In the genomic region with DNA sequence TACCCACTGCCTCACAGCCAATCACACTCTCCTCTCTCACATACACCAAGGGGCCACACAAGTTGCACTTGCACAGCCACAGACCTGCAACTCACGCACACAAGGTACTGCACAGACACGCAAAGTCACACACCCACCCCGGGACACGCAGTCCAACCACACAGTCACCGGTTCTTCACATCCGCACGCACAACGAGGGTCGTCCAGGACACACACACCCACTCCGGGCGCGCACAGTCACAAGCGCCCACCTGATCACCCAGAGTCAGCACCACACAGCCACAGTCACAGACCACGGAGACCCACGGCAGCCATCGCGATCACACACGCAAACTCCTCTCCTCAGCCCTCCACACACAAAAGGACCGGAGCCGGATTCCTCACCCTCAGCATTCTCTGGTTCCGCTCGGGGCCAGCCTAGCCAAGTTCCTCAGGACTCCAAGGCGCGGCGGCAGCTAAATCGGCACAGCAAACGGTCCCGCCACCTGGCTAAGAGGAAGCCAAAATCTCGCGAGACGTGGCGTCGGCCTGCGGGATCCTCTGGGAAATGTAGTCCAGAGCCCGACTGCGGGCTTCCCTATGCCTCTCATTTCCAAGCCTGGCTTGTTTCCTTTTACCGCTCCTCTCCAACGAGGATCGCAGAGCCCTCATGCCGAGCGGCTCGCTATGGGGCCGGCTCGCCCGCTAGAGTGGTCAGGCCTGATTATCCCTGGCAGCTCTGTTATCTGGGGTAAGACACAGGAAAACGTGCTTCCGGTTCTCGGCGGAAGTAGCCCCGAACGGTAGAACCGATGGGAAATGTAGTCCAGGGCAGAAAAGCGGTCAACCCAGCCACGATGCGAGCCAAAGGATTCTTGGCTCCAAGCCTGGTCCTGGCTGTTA, we compare ENCODE assay signal across 8 cellular contexts. TPM values are rescaled to one million over a fixed set of nuclear protein-coding genes. Genes with fewer than 3 reads are reported as not detected.
DNase-seq lines count a peak whose midpoint lies in the region; ATAC-seq and TF ChIP-seq lines count a peak whose summit lies in the region.

A gene (minus strand): TSS at position 467 of the 882 bp plus-strand sequence. CDS start 10,201 bp downstream, outside the sequence.

- peaks cover 24% of the 10 kb centered on the region for H3K4me1 Mint-ChIP-seq in activated CD4-positive, alpha-beta memory T cell treated with anti-CD3 and anti-CD28 coated beads, Interleukin-2, amount 10 ng/mL, durations not matched to agents 7 days and 5 days

- 1% methylated on average over 55 of the region's 55 CpGs for WGBS in ectodermal cell, 2 experiments

- peak within 1 kb of the TSS; percentile 69 to 91 (median 83) for H3K4me3 ChIP-seq in BLaER1 treated with 17β-estradiol and CSF1 and Interleukin-3, amounts not matched to agents 10 nM and 100 nM
- H3K4me3 ChIP-seq in ectodermal cell (ENCODE audit: insufficient read depth, low read depth, low read length) (peak within 1 kb of the TSS; percentile 54), lower lobe of right lung (peak within 1 kb of the TSS; percentile 84)

- peaks cover 24 to 50% (median 41%) of the 10 kb centered on the region in 11 experiments for H3K36me3 ChIP-seq in BLaER1 treated with 17β-estradiol and CSF1 and Interleukin-3, amounts not matched to agents 10 nM and 100 nM
- peaks cover 6% of the 10 kb centered on the region for H3K36me3 ChIP-seq in ectodermal cell (ENCODE audit: control insufficient read depth, insufficient read depth, low read length)
- no peaks in the 10 kb centered on the region for H3K36me3 ChIP-seq in lower lobe of right lung

- intact Hi-C loops in lower lobe of right lung (cut with DNase I) = no loop called here

- H3K4me2 ChIP-seq in BLaER1 treated with 17β-estradiol and CSF1 and Interleukin-3, amounts not matched to agents 10 nM and 100 nM = peak within 1 kb of the TSS; percentile 78 to 95 (median 89)

- TF ChIP-seq CTCF in lower lobe of right lung (IDR thresholded peaks at IDR 0.05) = no peak

- H3K9ac ChIP-seq in BLaER1 treated with 17β-estradiol and CSF1 and Interleukin-3, amounts not matched to agents 10 nM and 100 nM = peak within 1 kb of the TSS; percentile 79 to 99 (median 90)

- POLR2A ChIA-PET in activated CD4-positive, alpha-beta memory T cell treated with anti-CD3 and anti-CD28 coated beads, Interleukin-2, amount 10 ng/mL, durations not matched to agents 7 days and 5 days (lab: Charles Lee) = interaction anchor here (0.5 to 2.7 kb wide), 12 partner anchors 24 to 1780 kb away, joined by 3 to 11 read pairs (median 4); a partner anchor contains a TSS

- H3K27me3 ChIP-seq in BLaER1 treated with 17β-estradiol and CSF1 and Interleukin-3, amounts not matched to agents 10 nM and 100 nM = no peaks in the 10 kb centered on the region
- no peaks in the 10 kb centered on the region for H3K27me3 ChIP-seq in ectodermal cell (ENCODE audit: control insufficient read depth, insufficient read depth, low read length, poor library complexity, severe bottlenecking)
- no peaks in the 10 kb centered on the region for H3K27me3 ChIP-seq in lower lobe of right lung (ENCODE audit: low read depth)

- peak within 1 kb of the TSS; percentile 56 to 100 (median 91); a peak in 21 of 22 replicates for H3K27ac ChIP-seq in BLaER1 treated with 17β-estradiol and CSF1 and Interleukin-3, amounts not matched to agents 10 nM and 100 nM
- H3K27ac ChIP-seq in ectodermal cell (ENCODE audit: insufficient read depth, low read depth, low read length, poor library complexity, severe bottlenecking) (peak within 1 kb of the TSS; percentile 74), lower lobe of right lung (peak within 1 kb of the TSS; percentile 82)

- H3K36me3 Mint-ChIP-seq in activated CD4-positive, alpha-beta memory T cell treated with anti-CD3 and anti-CD28 coated beads, Interleukin-2, amount 10 ng/mL, durations not matched to agents 7 days and 5 days (ENCODE audit: low read depth) = peaks cover 46% of the 10 kb centered on the region

- H3K27ac Mint-ChIP-seq in activated CD4-positive, alpha-beta memory T cell treated with anti-CD3 and anti-CD28 coated beads, Interleukin-2, amount 10 ng/mL, durations not matched to agents 7 days and 5 days = peak within 1 kb of the TSS; percentile 92

- H3K4me3 Mint-ChIP-seq in activated CD4-positive, alpha-beta memory T cell treated with anti-CD3 and anti-CD28 coated beads, Interleukin-2, amount 10 ng/mL, durations not matched to agents 7 days and 5 days = peak within 1 kb of the TSS; percentile 98

- H3K27me3 Mint-ChIP-seq in activated CD4-positive, alpha-beta memory T cell treated with anti-CD3 and anti-CD28 coated beads, Interleukin-2, amount 10 ng/mL, durations not matched to agents 7 days and 5 days = no peaks in the 10 kb centered on the region

- H3K4me1 ChIP-seq in BLaER1 treated with 17β-estradiol and CSF1 and Interleukin-3, amounts not matched to agents 10 nM and 100 nM = peaks cover 0 to 8% (median 3%) of the 10 kb centered on the region in 10 experiments; a peak in 8 of 20 replicates
- H3K4me1 ChIP-seq in ectodermal cell (ENCODE audit: control insufficient read depth, insufficient read depth, low read length) (no peaks in the 10 kb centered on the region), lower lobe of right lung (peaks cover 19% of the 10 kb centered on the region)

- peaks cover 82 to 84% (median 83%) of the 10 kb centered on the region in 11 experiments for H3K9me3 ChIP-seq in BLaER1 treated with 17β-estradiol and CSF1 and Interleukin-3, amounts not matched to agents 10 nM and 100 nM (replicated peaks in 1 of 11)
- H3K9me3 ChIP-seq in ectodermal cell (ENCODE audit: control insufficient read depth, low read length) (peaks cover 3% of the 10 kb centered on the region), lower lobe of right lung (peaks cover 45% of the 10 kb centered on the region)

- H4K20me1 ChIP-seq in BLaER1 treated with 17β-estradiol and CSF1 and Interleukin-3, amounts not matched to agents 10 nM and 100 nM = no peaks in the 10 kb centered on the region

- H3K9me3 Mint-ChIP-seq in activated CD4-positive, alpha-beta memory T cell treated with anti-CD3 and anti-CD28 coated beads, Interleukin-2, amount 10 ng/mL, durations not matched to agents 7 days and 5 days = peaks cover 39% of the 10 kb centered on the region

- ATAC-seq in GM19328 (IDR thresholded peaks at IDR 0.05; ENCODE audit: unreplicated experiment) (peak; percentile 91), HG03469 (IDR thresholded peaks at IDR 0.05; ENCODE audit: unreplicated experiment) (peak; percentile 76), lower lobe of right lung (peak; percentile 94 to 99)

- DNase-seq in NCI-H69 (lab: John Stamatoyannopoulos, UW) (peak; percentile 96), lower lobe of right lung (peak; percentile 95)
- DNase-seq in activated CD4-positive, alpha-beta memory T cell treated with anti-CD3 and anti-CD28 coated beads, Interleukin-2, amount 10 ng/mL, durations not matched to agents 7 days and 5 days = peak; percentile 94
- DNase-seq in stimulated activated CD4-positive, alpha-beta T cell treated with anti-CD3 and anti-CD28 coated beads, TNF-alpha, amount 100 ng/mL, for 1 hour (ENCODE audit: low read depth in 3 of 3, low spot score in 1 of 3) = peak; percentile 86 to 89 (median 89)

- CTCF ChIA-PET in activated CD4-positive, alpha-beta memory T cell treated with anti-CD3 and anti-CD28 coated beads, Interleukin-2, amount 10 ng/mL, durations not matched to agents 7 days and 5 days (lab: Charles Lee) = interaction anchor here (0.8 kb wide), 1 partner anchor 78 kb away, joined by 3 read pairs; a partner anchor contains a TSS

RNA-seq across cellular contexts. Expression of the gene that starts here (rescaled TPM):
- total RNA-seq in activated CD4-positive, alpha-beta memory T cell treated with anti-CD3 and anti-CD28 coated beads, Interleukin-2, amount 10 ng/mL, durations not matched to agents 7 days and 5 days = 1 to 10 TPM; 5.0 to 6.0 TPM
- 9.9 TPM for polyA plus RNA-seq in ectodermal cell (2013, experiment 1 of 4)
- 10.2 TPM for polyA plus RNA-seq in ectodermal cell (2013, experiment 2 of 4)
- 4.4 TPM for polyA plus RNA-seq in ectodermal cell (2013, experiment 3 of 4)
- polyA plus RNA-seq in ectodermal cell (2013, experiment 4 of 4) = 4.3 TPM
- total RNA-seq in lower lobe of right lung = 3.3 TPM

Comparison
In these comparisons a context has a peak if more than half of its experiments do, and no peak if none do; other contexts are left out.
1. Peak in every context shown above with its lines: DNase-seq, ATAC-seq, H3K4me3 ChIP-seq and H3K27ac ChIP-seq.